ENCODE assay signal across 1 cellular context in the genomic region with DNA sequence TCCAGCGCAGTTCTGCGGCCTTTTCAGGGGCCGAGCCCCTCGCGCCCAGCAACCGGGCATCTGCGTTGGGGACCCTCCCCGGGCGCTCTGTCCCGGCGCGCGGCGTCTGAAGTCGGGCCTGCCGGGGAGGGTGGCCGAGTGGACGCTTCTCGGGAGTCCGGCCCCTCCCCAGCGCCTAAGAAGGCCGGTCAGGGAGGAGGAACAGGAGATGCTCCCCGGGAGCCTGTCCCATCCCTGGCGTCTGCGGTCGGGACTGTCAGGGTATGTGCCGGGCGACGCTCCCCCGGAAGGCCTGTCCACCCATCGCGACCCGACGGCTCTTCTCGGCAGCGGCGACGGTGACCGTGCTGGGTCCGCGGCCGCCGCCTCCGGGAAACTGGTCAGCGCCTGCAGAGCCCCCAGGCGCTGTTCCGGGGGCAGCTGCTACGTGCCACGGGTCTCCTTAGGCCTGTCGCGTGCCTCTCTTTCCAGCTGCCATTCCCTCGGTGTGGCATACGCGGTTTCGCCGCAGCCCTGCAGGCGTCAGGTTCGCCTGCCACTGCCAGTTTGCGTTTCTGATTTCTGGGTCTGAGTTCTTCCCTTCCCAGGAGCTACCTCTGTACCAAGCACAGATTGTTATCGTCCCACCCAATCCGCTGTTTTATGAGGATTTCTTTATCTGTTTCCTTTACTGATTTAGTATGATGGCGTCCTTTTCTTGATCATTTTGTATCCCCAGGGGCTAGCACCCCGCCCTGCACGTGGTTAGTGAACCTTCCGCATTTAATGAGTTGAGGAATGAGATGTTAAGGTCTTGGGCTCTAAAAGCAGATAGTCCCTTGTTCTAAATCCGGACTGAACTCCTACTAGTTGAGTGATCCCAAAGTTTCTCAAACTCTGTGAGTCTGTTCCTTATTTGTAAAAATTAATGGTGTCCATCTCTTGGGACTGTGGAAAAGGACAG.
TF ChIP-seq lines count a peak whose summit lies in the region.

No MANE protein-coding gene starts in this region.

TF ChIP-seq in HepG2, 621 proteins besides CTCF, POLR2A, EP300 and RAD21 (continued from another document and continues in another):
- TF ChIP-seq, protein P1, sequence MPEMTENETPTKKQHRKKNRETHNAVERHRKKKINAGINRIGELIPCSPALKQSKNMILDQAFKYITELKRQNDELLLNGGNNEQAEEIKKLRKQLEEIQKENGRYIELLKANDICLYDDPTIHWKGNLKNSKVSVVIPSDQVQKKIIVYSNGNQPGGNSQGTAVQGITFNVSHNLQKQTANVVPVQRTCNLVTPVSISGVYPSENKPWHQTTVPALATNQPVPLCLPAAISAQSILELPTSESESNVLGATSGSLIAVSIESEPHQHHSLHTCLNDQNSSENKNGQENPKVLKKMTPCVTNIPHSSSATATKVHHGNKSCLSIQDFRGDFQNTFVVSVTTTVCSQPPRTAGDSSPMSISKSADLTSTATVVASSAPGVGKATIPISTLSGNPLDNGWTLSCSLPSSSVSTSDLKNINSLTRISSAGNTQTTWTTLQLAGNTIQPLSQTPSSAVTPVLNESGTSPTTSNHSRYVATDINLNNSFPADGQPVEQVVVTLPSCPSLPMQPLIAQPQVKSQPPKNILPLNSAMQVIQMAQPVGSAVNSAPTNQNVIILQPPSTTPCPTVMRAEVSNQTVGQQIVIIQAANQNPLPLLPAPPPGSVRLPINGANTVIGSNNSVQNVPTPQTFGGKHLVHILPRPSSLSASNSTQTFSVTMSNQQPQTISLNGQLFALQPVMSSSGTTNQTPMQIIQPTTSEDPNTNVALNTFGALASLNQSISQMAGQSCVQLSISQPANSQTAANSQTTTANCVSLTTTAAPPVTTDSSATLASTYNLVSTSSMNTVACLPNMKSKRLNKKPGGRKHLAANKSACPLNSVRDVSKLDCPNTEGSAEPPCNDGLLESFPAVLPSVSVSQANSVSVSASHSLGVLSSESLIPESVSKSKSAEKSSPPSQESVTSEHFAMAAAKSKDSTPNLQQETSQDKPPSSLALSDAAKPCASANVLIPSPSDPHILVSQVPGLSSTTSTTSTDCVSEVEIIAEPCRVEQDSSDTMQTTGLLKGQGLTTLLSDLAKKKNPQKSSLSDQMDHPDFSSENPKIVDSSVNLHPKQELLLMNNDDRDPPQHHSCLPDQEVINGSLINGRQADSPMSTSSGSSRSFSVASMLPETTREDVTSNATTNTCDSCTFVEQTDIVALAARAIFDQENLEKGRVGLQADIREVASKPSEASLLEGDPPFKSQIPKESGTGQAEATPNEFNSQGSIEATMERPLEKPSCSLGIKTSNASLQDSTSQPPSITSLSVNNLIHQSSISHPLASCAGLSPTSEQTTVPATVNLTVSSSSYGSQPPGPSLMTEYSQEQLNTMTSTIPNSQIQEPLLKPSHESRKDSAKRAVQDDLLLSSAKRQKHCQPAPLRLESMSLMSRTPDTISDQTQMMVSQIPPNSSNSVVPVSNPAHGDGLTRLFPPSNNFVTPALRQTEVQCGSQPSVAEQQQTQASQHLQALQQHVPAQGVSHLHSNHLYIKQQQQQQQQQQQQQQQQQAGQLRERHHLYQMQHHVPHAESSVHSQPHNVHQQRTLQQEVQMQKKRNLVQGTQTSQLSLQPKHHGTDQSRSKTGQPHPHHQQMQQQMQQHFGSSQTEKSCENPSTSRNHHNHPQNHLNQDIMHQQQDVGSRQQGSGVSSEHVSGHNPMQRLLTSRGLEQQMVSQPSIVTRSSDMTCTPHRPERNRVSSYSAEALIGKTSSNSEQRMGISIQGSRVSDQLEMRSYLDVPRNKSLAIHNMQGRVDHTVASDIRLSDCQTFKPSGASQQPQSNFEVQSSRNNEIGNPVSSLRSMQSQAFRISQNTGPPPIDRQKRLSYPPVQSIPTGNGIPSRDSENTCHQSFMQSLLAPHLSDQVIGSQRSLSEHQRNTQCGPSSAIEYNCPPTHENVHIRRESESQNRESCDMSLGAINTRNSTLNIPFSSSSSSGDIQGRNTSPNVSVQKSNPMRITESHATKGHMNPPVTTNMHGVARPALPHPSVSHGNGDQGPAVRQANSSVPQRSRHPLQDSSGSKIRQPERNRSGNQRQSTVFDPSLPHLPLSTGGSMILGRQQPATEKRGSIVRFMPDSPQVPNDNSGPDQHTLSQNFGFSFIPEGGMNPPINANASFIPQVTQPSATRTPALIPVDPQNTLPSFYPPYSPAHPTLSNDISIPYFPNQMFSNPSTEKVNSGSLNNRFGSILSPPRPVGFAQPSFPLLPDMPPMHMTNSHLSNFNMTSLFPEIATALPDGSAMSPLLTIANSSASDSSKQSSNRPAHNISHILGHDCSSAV (CRISPR knock-in tag; IDR thresholded peaks at IDR 0.05; ENCODE audit: borderline replicate concordance), result no peak
- TF ChIP-seq DR1 (CRISPR knock-in tag; IDR thresholded peaks at IDR 0.05) (no peak), ZNF570 (CRISPR knock-in tag; IDR thresholded peaks at IDR 0.05; ENCODE audit: borderline replicate concordance) (peak; percentile 83; the same call in 1 of the 2 replicates), ZNF569 (CRISPR knock-in tag; IDR thresholded peaks at IDR 0.05; ENCODE audit: borderline replicate concordance) (no peak), TBX2 (CRISPR knock-in tag; IDR thresholded peaks at IDR 0.05; ENCODE audit: borderline replicate concordance) (peak; percentile 37; the same call in 1 of the 2 replicates), ZNF850 (CRISPR knock-in tag; conservative IDR thresholded peaks at IDR 0.05) (no peak), DNMT1 (CRISPR knock-in tag; IDR thresholded peaks at IDR 0.05) (0 out of 2 replicates have a peak, but pooled peaks have one; percentile 24), NR2F2 (IDR thresholded peaks at IDR 0.05; ENCODE audit: borderline replicate concordance, low read depth) (no peak), ZNF772 (CRISPR knock-in tag; IDR thresholded peaks at IDR 0.05) (no peak), SMAD3 (CRISPR knock-in tag; IDR thresholded peaks at IDR 0.05) (no peak), ZNF264 (CRISPR knock-in tag; IDR thresholded peaks at IDR 0.05) (no peak), SATB2 (CRISPR knock-in tag; IDR thresholded peaks at IDR 0.05) (no peak), THYN1 (CRISPR knock-in tag; IDR thresholded peaks at IDR 0.05; ENCODE audit: borderline replicate concordance, low read depth) (no peak), HNRNPLL (IDR thresholded peaks at IDR 0.05; ENCODE audit: low read depth, low read length, poor library complexity, severe bottlenecking) (no peak), ZZZ3 (CRISPR knock-in tag; IDR thresholded peaks at IDR 0.05; ENCODE audit: borderline replicate concordance) (no peak), PLRG1 (conservative IDR thresholded peaks at IDR 0.05) (no peak), ZNF567 (CRISPR knock-in tag; IDR thresholded peaks at IDR 0.05; ENCODE audit: borderline replicate concordance) (no peak), ZNF766 (CRISPR knock-in tag; IDR thresholded peaks at IDR 0.05; ENCODE audit: borderline replicate concordance) (no peak), ZNF615 (CRISPR knock-in tag; IDR thresholded peaks at IDR 0.05; ENCODE audit: borderline replicate concordance) (no peak), MXI1 (IDR thresholded peaks at IDR 0.05; ENCODE audit: borderline replicate concordance, low read depth, low read length) (no peak), EED (CRISPR knock-in tag; IDR thresholded peaks at IDR 0.05) (no peak), BCL6 (CRISPR knock-in tag; IDR thresholded peaks at IDR 0.05) (no peak)
- TF ChIP-seq, protein P2, sequence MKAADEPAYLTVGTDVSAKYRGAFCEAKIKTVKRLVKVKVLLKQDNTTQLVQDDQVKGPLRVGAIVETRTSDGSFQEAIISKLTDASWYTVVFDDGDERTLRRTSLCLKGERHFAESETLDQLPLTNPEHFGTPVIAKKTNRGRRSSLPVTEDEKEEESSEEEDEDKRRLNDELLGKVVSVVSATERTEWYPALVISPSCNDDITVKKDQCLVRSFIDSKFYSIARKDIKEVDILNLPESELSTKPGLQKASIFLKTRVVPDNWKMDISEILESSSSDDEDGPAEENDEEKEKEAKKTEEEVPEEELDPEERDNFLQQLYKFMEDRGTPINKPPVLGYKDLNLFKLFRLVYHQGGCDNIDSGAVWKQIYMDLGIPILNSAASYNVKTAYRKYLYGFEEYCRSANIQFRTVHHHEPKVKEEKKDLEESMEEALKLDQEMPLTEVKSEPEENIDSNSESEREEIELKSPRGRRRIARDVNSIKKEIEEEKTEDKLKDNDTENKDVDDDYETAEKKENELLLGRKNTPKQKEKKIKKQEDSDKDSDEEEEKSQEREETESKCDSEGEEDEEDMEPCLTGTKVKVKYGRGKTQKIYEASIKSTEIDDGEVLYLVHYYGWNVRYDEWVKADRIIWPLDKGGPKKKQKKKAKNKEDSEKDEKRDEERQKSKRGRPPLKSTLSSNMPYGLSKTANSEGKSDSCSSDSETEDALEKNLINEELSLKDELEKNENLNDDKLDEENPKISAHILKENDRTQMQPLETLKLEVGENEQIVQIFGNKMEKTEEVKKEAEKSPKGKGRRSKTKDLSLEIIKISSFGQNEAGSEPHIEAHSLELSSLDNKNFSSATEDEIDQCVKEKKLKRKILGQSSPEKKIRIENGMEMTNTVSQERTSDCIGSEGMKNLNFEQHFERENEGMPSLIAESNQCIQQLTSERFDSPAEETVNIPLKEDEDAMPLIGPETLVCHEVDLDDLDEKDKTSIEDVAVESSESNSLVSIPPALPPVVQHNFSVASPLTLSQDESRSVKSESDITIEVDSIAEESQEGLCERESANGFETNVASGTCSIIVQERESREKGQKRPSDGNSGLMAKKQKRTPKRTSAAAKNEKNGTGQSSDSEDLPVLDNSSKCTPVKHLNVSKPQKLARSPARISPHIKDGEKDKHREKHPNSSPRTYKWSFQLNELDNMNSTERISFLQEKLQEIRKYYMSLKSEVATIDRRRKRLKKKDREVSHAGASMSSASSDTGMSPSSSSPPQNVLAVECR (CRISPR knock-in tag; IDR thresholded peaks at IDR 0.05; ENCODE audit: borderline replicate concordance), result peak; percentile 43; the same call in 1 of the 2 replicates
- TF ChIP-seq, protein P3, sequence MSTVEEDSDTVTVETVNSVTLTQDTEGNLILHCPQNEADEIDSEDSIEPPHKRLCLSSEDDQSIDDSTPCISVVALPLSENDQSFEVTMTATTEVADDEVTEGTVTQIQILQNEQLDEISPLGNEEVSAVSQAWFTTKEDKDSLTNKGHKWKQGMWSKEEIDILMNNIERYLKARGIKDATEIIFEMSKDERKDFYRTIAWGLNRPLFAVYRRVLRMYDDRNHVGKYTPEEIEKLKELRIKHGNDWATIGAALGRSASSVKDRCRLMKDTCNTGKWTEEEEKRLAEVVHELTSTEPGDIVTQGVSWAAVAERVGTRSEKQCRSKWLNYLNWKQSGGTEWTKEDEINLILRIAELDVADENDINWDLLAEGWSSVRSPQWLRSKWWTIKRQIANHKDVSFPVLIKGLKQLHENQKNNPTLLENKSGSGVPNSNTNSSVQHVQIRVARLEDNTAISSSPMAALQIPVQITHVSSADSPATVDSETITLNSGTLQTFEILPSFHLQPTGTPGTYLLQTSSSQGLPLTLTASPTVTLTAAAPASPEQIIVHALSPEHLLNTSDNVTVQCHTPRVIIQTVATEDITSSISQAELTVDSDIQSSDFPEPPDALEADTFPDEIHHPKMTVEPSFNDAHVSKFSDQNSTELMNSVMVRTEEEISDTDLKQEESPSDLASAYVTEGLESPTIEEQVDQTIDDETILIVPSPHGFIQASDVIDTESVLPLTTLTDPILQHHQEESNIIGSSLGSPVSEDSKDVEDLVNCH (CRISPR knock-in tag; IDR thresholded peaks at IDR 0.05), result no peak
- TF ChIP-seq, protein P4, sequence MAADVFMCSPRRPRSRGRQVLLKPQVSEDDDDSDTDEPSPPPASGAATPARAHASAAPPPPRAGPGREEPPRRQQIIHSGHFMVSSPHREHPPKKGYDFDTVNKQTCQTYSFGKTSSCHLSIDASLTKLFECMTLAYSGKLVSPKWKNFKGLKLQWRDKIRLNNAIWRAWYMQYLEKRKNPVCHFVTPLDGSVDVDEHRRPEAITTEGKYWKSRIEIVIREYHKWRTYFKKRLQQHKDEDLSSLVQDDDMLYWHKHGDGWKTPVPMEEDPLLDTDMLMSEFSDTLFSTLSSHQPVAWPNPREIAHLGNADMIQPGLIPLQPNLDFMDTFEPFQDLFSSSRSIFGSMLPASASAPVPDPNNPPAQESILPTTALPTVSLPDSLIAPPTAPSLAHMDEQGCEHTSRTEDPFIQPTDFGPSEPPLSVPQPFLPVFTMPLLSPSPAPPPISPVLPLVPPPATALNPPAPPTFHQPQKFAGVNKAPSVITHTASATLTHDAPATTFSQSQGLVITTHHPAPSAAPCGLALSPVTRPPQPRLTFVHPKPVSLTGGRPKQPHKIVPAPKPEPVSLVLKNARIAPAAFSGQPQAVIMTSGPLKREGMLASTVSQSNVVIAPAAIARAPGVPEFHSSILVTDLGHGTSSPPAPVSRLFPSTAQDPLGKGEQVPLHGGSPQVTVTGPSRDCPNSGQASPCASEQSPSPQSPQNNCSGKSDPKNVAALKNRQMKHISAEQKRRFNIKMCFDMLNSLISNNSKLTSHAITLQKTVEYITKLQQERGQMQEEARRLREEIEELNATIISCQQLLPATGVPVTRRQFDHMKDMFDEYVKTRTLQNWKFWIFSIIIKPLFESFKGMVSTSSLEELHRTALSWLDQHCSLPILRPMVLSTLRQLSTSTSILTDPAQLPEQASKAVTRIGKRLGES (CRISPR knock-in tag; IDR thresholded peaks at IDR 0.05; ENCODE audit: borderline replicate concordance), result no peak
- TF ChIP-seq, protein P5, sequence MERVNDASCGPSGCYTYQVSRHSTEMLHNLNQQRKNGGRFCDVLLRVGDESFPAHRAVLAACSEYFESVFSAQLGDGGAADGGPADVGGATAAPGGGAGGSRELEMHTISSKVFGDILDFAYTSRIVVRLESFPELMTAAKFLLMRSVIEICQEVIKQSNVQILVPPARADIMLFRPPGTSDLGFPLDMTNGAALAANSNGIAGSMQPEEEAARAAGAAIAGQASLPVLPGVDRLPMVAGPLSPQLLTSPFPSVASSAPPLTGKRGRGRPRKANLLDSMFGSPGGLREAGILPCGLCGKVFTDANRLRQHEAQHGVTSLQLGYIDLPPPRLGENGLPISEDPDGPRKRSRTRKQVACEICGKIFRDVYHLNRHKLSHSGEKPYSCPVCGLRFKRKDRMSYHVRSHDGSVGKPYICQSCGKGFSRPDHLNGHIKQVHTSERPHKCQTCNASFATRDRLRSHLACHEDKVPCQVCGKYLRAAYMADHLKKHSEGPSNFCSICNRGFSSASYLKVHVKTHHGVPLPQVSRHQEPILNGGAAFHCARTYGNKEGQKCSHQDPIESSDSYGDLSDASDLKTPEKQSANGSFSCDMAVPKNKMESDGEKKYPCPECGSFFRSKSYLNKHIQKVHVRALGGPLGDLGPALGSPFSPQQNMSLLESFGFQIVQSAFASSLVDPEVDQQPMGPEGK (CRISPR knock-in tag; IDR thresholded peaks at IDR 0.05), result 0 out of 2 replicates have a peak, but pooled peaks have one; percentile 10
- TF ChIP-seq, protein P6, sequence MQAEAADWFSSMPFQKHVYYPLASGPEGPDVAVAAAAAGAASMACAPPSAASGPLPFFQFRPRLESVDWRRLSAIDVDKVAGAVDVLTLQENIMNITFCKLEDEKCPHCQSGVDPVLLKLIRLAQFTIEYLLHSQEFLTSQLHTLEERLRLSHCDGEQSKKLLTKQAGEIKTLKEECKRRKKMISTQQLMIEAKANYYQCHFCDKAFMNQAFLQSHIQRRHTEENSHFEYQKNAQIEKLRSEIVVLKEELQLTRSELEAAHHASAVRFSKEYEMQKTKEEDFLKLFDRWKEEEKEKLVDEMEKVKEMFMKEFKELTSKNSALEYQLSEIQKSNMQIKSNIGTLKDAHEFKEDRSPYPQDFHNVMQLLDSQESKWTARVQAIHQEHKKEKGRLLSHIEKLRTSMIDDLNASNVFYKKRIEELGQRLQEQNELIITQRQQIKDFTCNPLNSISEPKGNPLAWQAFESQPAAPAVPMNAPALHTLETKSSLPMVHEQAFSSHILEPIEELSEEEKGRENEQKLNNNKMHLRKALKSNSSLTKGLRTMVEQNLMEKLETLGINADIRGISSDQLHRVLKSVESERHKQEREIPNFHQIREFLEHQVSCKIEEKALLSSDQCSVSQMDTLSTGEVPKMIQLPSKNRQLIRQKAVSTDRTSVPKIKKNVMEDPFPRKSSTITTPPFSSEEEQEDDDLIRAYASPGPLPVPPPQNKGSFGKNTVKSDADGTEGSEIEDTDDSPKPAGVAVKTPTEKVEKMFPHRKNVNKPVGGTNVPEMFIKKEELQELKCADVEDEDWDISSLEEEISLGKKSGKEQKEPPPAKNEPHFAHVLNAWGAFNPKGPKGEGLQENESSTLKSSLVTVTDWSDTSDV (CRISPR knock-in tag; IDR thresholded peaks at IDR 0.05), result peak; percentile 41; the same call in 1 of the 2 replicates
